ENCODE assay signal across 13 cellular contexts in the genomic region with DNA sequence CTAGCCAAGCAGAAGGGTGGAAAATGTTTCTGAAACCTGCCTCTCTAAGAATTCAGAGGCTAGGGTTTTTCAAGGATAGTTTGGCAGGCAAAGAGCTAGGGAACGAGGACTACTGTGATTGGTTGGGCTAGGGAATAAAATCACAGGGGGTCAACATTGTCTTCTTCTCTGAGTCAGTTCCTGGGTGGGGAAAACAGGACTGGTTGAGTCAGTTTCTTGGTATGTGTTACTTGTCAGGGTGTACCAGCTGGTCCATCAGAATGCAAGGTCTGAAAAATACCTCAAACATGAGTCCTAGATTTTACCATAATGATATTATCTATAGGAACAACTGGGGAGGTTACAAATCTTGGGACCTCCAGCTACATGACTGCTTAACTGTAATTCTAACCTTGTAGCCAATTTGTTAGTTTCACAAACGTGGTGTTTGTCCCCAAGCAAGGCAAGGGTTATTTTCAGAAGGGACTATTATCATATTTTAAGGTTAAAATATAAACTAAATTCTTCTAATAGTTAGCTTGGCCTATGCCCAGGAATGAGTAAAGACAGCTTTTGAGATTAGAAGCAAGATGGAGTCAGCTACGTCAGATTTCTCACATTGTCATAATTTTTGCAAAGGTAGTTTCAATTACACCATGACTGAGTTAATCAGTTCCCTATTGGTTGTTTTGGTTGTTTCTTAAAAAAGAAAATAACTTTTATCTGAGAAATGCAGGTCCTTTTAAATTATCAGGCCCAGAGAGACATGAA.
DNase-seq lines count a peak whose midpoint lies in the region; ATAC-seq, FAIRE-seq and TF ChIP-seq lines count a peak whose summit lies in the region.
"Had no signal": no experiment of that assay in that cellular context is flagged by ENCODE, and none has a peak within 500 bp of the region (broad histone marks: within the 10 kb centered on the region; RNA-seq: fewer than 3 reads in every experiment).

No MANE protein-coding gene starts in this region.

- H3K9me3 ChIP-seq in A549, result no peaks in the 10 kb centered on the region
- no peaks in the 10 kb centered on the region for H3K9me3 ChIP-seq in HCT116 (ENCODE audit: control insufficient read depth in 1 of 2, insufficient read depth in 1 of 2, low read depth in 1 of 2, low read length in 2 of 2)
- no peaks in the 10 kb centered on the region for H3K9me3 ChIP-seq in psoas muscle
- H3K9me3 ChIP-seq: heart right ventricle, stomach had no signal

- BruUV-seq in HCT116 (replicated peaks; lab: Mats Ljungman, UMichigan), result no TSS peak

- H3K9ac ChIP-seq in HCT116 (ENCODE audit: low read length), result no peak overlapping the region

- TF ChIP-seq CTCF in A549 (IDR thresholded peaks at IDR 0.05) (no peak), HCT116 (IDR thresholded peaks at IDR 0.05 in 2 of 3, conservative IDR thresholded peaks at IDR 0.05 in 1 of 3; ENCODE audit: borderline replicate concordance in 1 of 3, insufficient read depth in 1 of 3, low read depth in 2 of 3, low read length in 2 of 3) (no peak), foreskin fibroblast (IDR thresholded peaks at IDR 0.05; ENCODE audit: low read depth, low read length) (no peak), psoas muscle (IDR thresholded peaks at IDR 0.05) (no peak)

- no peak for TF ChIP-seq EP300 in A549 (IDR thresholded peaks at IDR 0.05)

- H3K27me3 ChIP-seq in HCT116 (ENCODE audit: insufficient read depth, low read length) (no peaks in the 10 kb centered on the region), psoas muscle (ENCODE audit: insufficient read depth in 3 of 3, low read length in 2 of 3) (no peaks in the 10 kb centered on the region)
- H3K27me3 ChIP-seq: heart right ventricle, stomach had no signal

- CTCF ChIA-PET in A549 (lab: Yijun Ruan, JAX) (no interaction called here), HCT116 (lab: Charles Lee) (no interaction called here)

- H3K4me3 ChIP-seq in A549 (no peak overlapping the region), HCT116 (replicated peaks in 1 of 2; ENCODE audit: low read depth in 1 of 2, low read length in 2 of 2) (0 out of 4 replicates have a peak overlapping the region, but pooled peaks of 1 of the 2 experiments have one; percentile 3), foreskin fibroblast (ENCODE audit: low read depth in 1 of 2, low read length in 2 of 2) (no peak overlapping the region), psoas muscle (no peak overlapping the region)
- H3K4me3 ChIP-seq: heart right ventricle, stomach had no signal

- RAD21 ChIA-PET in HCT116 (lab: Charles Lee; ENCODE audit: low non-redundant PET in 1 of 2, low total read pairs in 2 of 2, uncharacterized antibody in 2 of 2, unreplicated experiment in 2 of 2), result no interaction called here

- H3K79me2 ChIP-seq in HCT116 (ENCODE audit: insufficient read depth, low read length), result no peaks in the 10 kb centered on the region

- TF ChIP-seq POLR2A in A549 (IDR thresholded peaks at IDR 0.05; ENCODE audit: low read length) (no peak), HCT116 (IDR thresholded peaks at IDR 0.05; ENCODE audit: borderline replicate concordance, extremely low read depth, insufficient read depth, insufficient read length) (no peak)

- intact Hi-C loops in HCT116 (cut with micrococcal nuclease) (no loop called here), psoas muscle (cut with DNase I) (no loop called here)

- H3K27ac ChIP-seq in A549 (no peak overlapping the region), HCT116 (ENCODE audit: low read depth, low read length) (no peak overlapping the region), psoas muscle (no peak overlapping the region)
- H3K27ac ChIP-seq: C4-2B, heart right ventricle, stomach had no signal

- H3K4me2 ChIP-seq in A549, result no peak overlapping the region
- H3K4me2 ChIP-seq in HCT116 (ENCODE audit: low read length), result peak overlapping the region; percentile 39

- 29% methylated on average over 3 of the region's 3 CpGs for WGBS in A549 (ENCODE audit: missing lambda C conversion rate)
- 64 to 76% (median 72%) methylated on average over 3 of the region's 3 CpGs for WGBS in psoas muscle, 3 donors

- H3K9me2 ChIP-seq in HCT116 (ENCODE audit: insufficient read depth), result no peaks in the 10 kb centered on the region

- peak; percentile 76 for FAIRE-seq in A549 (lab: Jason Lieb, UNC)

- TF ChIP-seq RAD21 in A549 (conservative IDR thresholded peaks at IDR 0.05 in 1 of 2, IDR thresholded peaks at IDR 0.05 in 1 of 2), result no peak
- no peak for TF ChIP-seq RAD21 in HCT116 (IDR thresholded peaks at IDR 0.05; ENCODE audit: low read depth)

- H2AFZ ChIP-seq in HCT116 (ENCODE audit: low read depth, low read length, poor library complexity, severe bottlenecking), result peak overlapping the region; percentile 77

- POLR2A ChIA-PET in A549 (lab: Yijun Ruan, JAX), result no interaction called here
- POLR2A ChIA-PET in HCT116 (lab: Charles Lee), result no interaction called here

- H3K4me1 ChIP-seq in A549 (peaks cover 5% of the 10 kb centered on the region; the same call in 1 of the 3 replicates), HCT116 (ENCODE audit: control insufficient read depth in 1 of 2, insufficient read depth in 2 of 2, low read length in 2 of 2) (peaks cover 0 to 11% of the 10 kb centered on the region in 2 experiments; a peak in 2 of 4 replicates), psoas muscle (no peaks in the 10 kb centered on the region)
- H3K4me1 ChIP-seq: heart right ventricle, stomach had no signal

- DNase-seq in A549 (ENCODE audit: low read depth in 1 of 2, low spot score in 1 of 2) (peak; percentile 3 to 42), HCT116 (ENCODE audit: low read depth, low spot score) (peak; percentile 37), T1000 (lab: John Stamatoyannopoulos, UW) (peak; percentile 56), foreskin fibroblast (peak; percentile 90 to 93), SKM-1 treated with dmso at 0.1 percent for 144 hours (lab: John Stamatoyannopoulos, UW; ENCODE audit: unreplicated experiment) (no peak), psoas muscle (no peak)
- DNase-seq: heart right ventricle, Kasumi-1, NCI-H446 treated with DMSO at 0.1 percent for 48 hours, stomach had no signal

- H4K20me1 ChIP-seq in HCT116 (ENCODE audit: insufficient read depth), result no peaks in the 10 kb centered on the region

- H3K36me3 ChIP-seq in HCT116 (ENCODE audit: control insufficient read depth in 1 of 2, insufficient read depth in 2 of 2, low read length in 2 of 2) (no peaks in the 10 kb centered on the region), psoas muscle (ENCODE audit: insufficient read depth in 1 of 2, low read depth in 1 of 2) (no peaks in the 10 kb centered on the region)
- H3K36me3 ChIP-seq: heart right ventricle, stomach had no signal

- ATAC-seq in A549 (peak; percentile 62 to 68; a peak in 5 of 6 replicates), HCT116 (peak; percentile 84), HG03442 (IDR thresholded peaks at IDR 0.05; ENCODE audit: unreplicated experiment) (no peak), HG03521 (IDR thresholded peaks at IDR 0.05; ENCODE audit: unreplicated experiment) (no peak), psoas muscle (no peak)
- ATAC-seq: heart right ventricle had no signal

TF ChIP-seq in A549, 52 proteins besides CTCF, POLR2A, EP300 and RAD21:
- TF ChIP-seq FOSL2 (IDR thresholded peaks at IDR 0.05) (no peak), FOSL2 (CRISPR knock-in tag; IDR thresholded peaks at IDR 0.05) (peak; percentile 30; the same call in 1 of the 2 replicates), ESRRA (IDR thresholded peaks at IDR 0.05; ENCODE audit: borderline replicate concordance, low read length) (no peak)

TF ChIP-seq in HCT116, 20 proteins besides CTCF, POLR2A, EP300 and RAD21:
- TF ChIP-seq SP1 (IDR thresholded peaks at IDR 0.05; ENCODE audit: low read depth), result 0 out of 2 replicates have a peak, but pooled peaks have one; percentile 9
- no peak for TF ChIP-seq TCF7L2 (IDR thresholded peaks at IDR 0.05; ENCODE audit: borderline replicate concordance, extremely low read depth, insufficient read depth, insufficient read length)
- TF ChIP-seq, protein P1, sequence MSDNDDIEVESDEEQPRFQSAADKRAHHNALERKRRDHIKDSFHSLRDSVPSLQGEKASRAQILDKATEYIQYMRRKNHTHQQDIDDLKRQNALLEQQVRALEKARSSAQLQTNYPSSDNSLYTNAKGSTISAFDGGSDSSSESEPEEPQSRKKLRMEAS (IDR thresholded peaks at IDR 0.05), result no peak
- TF ChIP-seq FOSL1 (IDR thresholded peaks at IDR 0.05; ENCODE audit: low read depth), result peak; percentile 71
- TF ChIP-seq CEBPB (IDR thresholded peaks at IDR 0.05; ENCODE audit: low read depth), result no peak
- TF ChIP-seq JUND (IDR thresholded peaks at IDR 0.05), result peak; percentile 66
- no peak for TF ChIP-seq EZH2phosphoT487 (IDR thresholded peaks at IDR 0.05; ENCODE audit: borderline replicate concordance)
- TF ChIP-seq POLR2AphosphoS5 (IDR thresholded peaks at IDR 0.05; ENCODE audit: low read depth, low read length), result no peak
- TF ChIP-seq ELF1 (IDR thresholded peaks at IDR 0.05; ENCODE audit: borderline replicate concordance, low read depth), result no peak
- TF ChIP-seq, protein P2, sequence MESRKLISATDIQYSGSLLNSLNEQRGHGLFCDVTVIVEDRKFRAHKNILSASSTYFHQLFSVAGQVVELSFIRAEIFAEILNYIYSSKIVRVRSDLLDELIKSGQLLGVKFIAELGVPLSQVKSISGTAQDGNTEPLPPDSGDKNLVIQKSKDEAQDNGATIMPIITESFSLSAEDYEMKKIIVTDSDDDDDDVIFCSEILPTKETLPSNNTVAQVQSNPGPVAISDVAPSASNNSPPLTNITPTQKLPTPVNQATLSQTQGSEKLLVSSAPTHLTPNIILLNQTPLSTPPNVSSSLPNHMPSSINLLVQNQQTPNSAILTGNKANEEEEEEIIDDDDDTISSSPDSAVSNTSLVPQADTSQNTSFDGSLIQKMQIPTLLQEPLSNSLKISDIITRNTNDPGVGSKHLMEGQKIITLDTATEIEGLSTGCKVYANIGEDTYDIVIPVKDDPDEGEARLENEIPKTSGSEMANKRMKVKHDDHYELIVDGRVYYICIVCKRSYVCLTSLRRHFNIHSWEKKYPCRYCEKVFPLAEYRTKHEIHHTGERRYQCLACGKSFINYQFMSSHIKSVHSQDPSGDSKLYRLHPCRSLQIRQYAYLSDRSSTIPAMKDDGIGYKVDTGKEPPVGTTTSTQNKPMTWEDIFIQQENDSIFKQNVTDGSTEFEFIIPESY (IDR thresholded peaks at IDR 0.05; ENCODE audit: extremely low read depth, insufficient replicate concordance, low read length), result no peak
- no peak for TF ChIP-seq YY1 (IDR thresholded peaks at IDR 0.05; ENCODE audit: extremely low read depth, insufficient replicate concordance, low read depth, low read length)
- no peak for TF ChIP-seq EGR1 (IDR thresholded peaks at IDR 0.05; ENCODE audit: low read depth)
- no peak for TF ChIP-seq SRF (IDR thresholded peaks at IDR 0.05; ENCODE audit: low read depth)
- TF ChIP-seq CBX3 (IDR thresholded peaks at IDR 0.05; ENCODE audit: low read depth), result peak; percentile 59; the same call in 1 of the 2 replicates
- TF ChIP-seq ZFX (IDR thresholded peaks at IDR 0.05), result no peak
- TF ChIP-seq, protein P3, sequence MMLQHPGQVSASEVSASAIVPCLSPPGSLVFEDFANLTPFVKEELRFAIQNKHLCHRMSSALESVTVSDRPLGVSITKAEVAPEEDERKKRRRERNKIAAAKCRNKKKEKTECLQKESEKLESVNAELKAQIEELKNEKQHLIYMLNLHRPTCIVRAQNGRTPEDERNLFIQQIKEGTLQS (IDR thresholded peaks at IDR 0.05), result no peak

Comparison
In these comparisons a context has a peak if more than half of its experiments do, and no peak if none do; other contexts are left out.
1. ATAC-seq: peak in A549 (2 of 2) and HCT116 (single experiment); none in HG03442 (single experiment), HG03521 (single experiment) and psoas muscle (0 of 4).
2. DNase-seq: peak in A549 (2 of 2), HCT116 (single experiment), T1000 (single experiment) and foreskin fibroblast (2 of 2); none in SKM-1 treated with dmso at 0.1 percent for 144 hours (single experiment) and psoas muscle (0 of 2).